ENCODE assay signal across 16 cellular contexts in the genomic region with DNA sequence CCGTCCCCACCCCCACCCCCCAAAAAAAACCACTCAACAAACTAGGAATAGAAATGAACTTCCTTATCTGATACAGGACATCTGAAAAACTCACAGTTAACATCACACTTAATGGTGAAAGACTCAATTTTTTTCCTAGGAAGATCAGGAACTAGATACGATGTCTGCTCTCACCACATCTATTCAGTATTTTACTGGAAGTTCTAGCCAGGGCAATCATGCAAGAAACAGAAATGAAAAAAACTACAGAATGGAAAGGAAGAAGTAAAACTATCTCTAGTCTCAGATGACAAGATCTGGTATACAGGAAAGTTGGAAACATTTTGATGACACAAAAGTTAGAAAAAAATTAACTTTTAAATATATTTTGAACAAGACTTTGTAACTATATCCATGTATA.
DNase-seq lines count a peak whose midpoint lies in the region; ATAC-seq, FAIRE-seq and TF ChIP-seq lines count a peak whose summit lies in the region.
"Had no signal": no experiment of that assay in that cellular context is flagged by ENCODE, and none has a peak within 500 bp of the region (broad histone marks: within the 10 kb centered on the region; RNA-seq: fewer than 3 reads in every experiment).

No MANE protein-coding gene starts in this region.

- H3K36me3 ChIP-seq in GM12878 (ENCODE audit: control insufficient read depth in 2 of 2, insufficient read depth in 2 of 2, low read length in 1 of 2): no peaks in the 10 kb centered on the region
- no peaks in the 10 kb centered on the region for H3K36me3 ChIP-seq in transverse colon
- H3K36me3 ChIP-seq: BLaER1 treated with 17β-estradiol and CSF1 and Interleukin-3, amounts not matched to agents 10 nM and 100 nM had no signal

- POLR2A ChIA-PET in GM12878 (lab: Charles Lee): no interaction called here

- BruUV-seq in GM12878 (replicated peaks; lab: Mats Ljungman, UMichigan): no TSS peak

- H3K27me3 Mint-ChIP-seq in nephron progenitor cell (ENCODE audit: low read depth, poor library complexity): peaks cover 5% of the 10 kb centered on the region
- H3K27me3 Mint-ChIP-seq: CD4-positive, alpha-beta T cell had no signal

- H3K4me3 Mint-ChIP-seq in nephron progenitor cell: no peak overlapping the region
- H3K4me3 Mint-ChIP-seq: CD4-positive, alpha-beta T cell had no signal

- TF ChIP-seq CTCF in GM12878 (IDR thresholded peaks at IDR 0.05 in 2 of 3, conservative IDR thresholded peaks at IDR 0.05 in 1 of 3; ENCODE audit: control insufficient read depth in 2 of 3, extremely low read depth in 1 of 3, insufficient read depth in 1 of 3, low read depth in 3 of 3, low read length in 3 of 3): no peak
- no peak for TF ChIP-seq CTCF in nephron progenitor cell (IDR thresholded peaks at IDR 0.05)
- no peak for TF ChIP-seq CTCF in transverse colon (IDR thresholded peaks at IDR 0.05)

- no peak overlapping the region for H3K27ac ChIP-seq in GM12878 (ENCODE audit: control insufficient read depth, insufficient read depth)
- H3K27ac ChIP-seq in transverse colon: peak overlapping the region in 3 of 4 donors; percentile 75 to 87 (median 78)
- H3K27ac ChIP-seq: GM23248 had no signal

- intact Hi-C loops in GM12878 (cut with micrococcal nuclease; ENCODE audit: unreplicated experiment) (no loop called here), transverse colon (cut with DNase I; ENCODE audit: low total_unique reads) (no loop called here)

- FAIRE-seq in GM19239 (lab: Jason Lieb, UNC) (peak; percentile 53), GM12878 (lab: Jason Lieb, UNC) (no peak)

- no peak overlapping the region for H3K4me2 ChIP-seq in GM12878 (ENCODE audit: control insufficient read depth, insufficient read depth)

- H3K79me2 ChIP-seq in GM12878 (ENCODE audit: control insufficient read depth, insufficient read depth, low read length): no peaks in the 10 kb centered on the region

- peaks cover under 1% of the 10 kb centered on the region for H3K4me1 Mint-ChIP-seq in nephron progenitor cell

- no peaks in the 10 kb centered on the region for H3K36me3 Mint-ChIP-seq in nephron progenitor cell (ENCODE audit: low read depth)

- WGBS in GM12878 (ENCODE audit: insufficient coverage, insufficient replicate concordance, low lambda C conversion rate, missing lambda C conversion rate): 28% methylated on average over 2 of the region's 2 CpGs
- 83% methylated on average over 2 of the region's 2 CpGs; no CpG with 5 or more reads in 1 of the 2 donors for WGBS in transverse colon (ENCODE audit: low coverage in 1 of 2), 2 donors

- TF ChIP-seq EP300 in GM12878 (IDR thresholded peaks at IDR 0.05; ENCODE audit: borderline replicate concordance in 1 of 2, control insufficient read depth in 1 of 2, low read depth in 2 of 2, low read length in 2 of 2): no peak
- no peak for TF ChIP-seq EP300 in transverse colon (IDR thresholded peaks at IDR 0.05; ENCODE audit: low read depth)

- RAD21 ChIA-PET in GM12878 (lab: Charles Lee; ENCODE audit: unreplicated experiment): interaction anchor here (0.6 to 1.2 kb wide), 3 partner anchors 9 to 431 kb away, joined by 3 to 4 read pairs (median 3); no protein-coding TSS in a partner anchor

- SMC1A ChIA-PET in GM12878 (lab: Charles Lee; ENCODE audit: uncharacterized antibody, unreplicated experiment): interaction anchor here (1.2 to 3.4 kb wide), 3 partner anchors 10 to 25 kb away, joined by 4 to 19 read pairs (median 7); no protein-coding TSS in a partner anchor

- H3K9me3 ChIP-seq in GM12878 (replicated peaks; ENCODE audit: control insufficient read depth, insufficient read depth, low read length) (no peaks in the 10 kb centered on the region), transverse colon (no peaks in the 10 kb centered on the region)
- H3K9me3 ChIP-seq: BLaER1 treated with 17β-estradiol and CSF1 and Interleukin-3, amounts not matched to agents 10 nM and 100 nM had no signal

- H4K20me1 ChIP-seq in GM12878 (ENCODE audit: control insufficient read depth, insufficient read depth): no peaks in the 10 kb centered on the region
- H4K20me1 ChIP-seq: BLaER1 treated with 17β-estradiol and CSF1 and Interleukin-3, amounts not matched to agents 10 nM and 100 nM had no signal

- TF ChIP-seq POLR2A in GM12878 (IDR thresholded peaks at IDR 0.05; ENCODE audit: low read depth, low read length): no peak
- no peak for TF ChIP-seq POLR2A in transverse colon (IDR thresholded peaks at IDR 0.05)

- H2AFZ ChIP-seq in GM12878 (ENCODE audit: control insufficient read depth, low read depth, low read length): no peak overlapping the region
- H2AFZ ChIP-seq: GM23248 had no signal

- CTCF ChIA-PET in GM12878 (lab: Yijun Ruan, JAX): interaction anchor here (1.5 kb wide), 1 partner anchor 9 kb away, joined by 3 read pairs; no protein-coding TSS in a partner anchor

- H3K27ac Mint-ChIP-seq in nephron progenitor cell: peak overlapping the region; percentile 55
- H3K27ac Mint-ChIP-seq: CD4-positive, alpha-beta T cell had no signal

- DNase-seq in GM19239 (ENCODE audit: insufficient read length, low spot score): no peak
- DNase-seq in GM12878 (ENCODE audit: low read depth, low spot score): no peak
- no peak for DNase-seq in nephron progenitor cell
- DNase-seq in transverse colon: no peak
- no peak for DNase-seq in cerebellar cortex (ENCODE audit: low spot score)
- no peak for DNase-seq in DMS114 treated with DMSO at 0.1 percent for 48 hours (lab: John Stamatoyannopoulos, UW; ENCODE audit: unreplicated experiment)
- DNase-seq in effector CD8-positive, alpha-beta T cell (lab: John Stamatoyannopoulos, UW): no peak
- DNase-seq: ACHN; CD4-positive, alpha-beta T cell; DMS153; DMS79 treated with DMSO at 0.1 percent for 48 hours; EL; GDM1; GM23248; H7 had no signal

- in situ Hi-C loops in GM12878 (cut with MboI): no loop called here
- in situ Hi-C loops in transverse colon (cut with MboI; ENCODE audit: low pct_ligation_motif_present in 1 of 4, low pct_unique_long_range_greater_than_20kb in 1 of 4, low sequenced_read_pairs in 3 of 4): no loop called here

- peak; percentile 42 for ATAC-seq in GM12878

- H3K9me3 Mint-ChIP-seq in nephron progenitor cell: no peaks in the 10 kb centered on the region
- H3K9me3 Mint-ChIP-seq: CD4-positive, alpha-beta T cell had no signal

- H3K4me3 ChIP-seq in GM12878 (no peak overlapping the region), transverse colon (no peak overlapping the region)
- H3K4me3 ChIP-seq: BLaER1 treated with 17β-estradiol and CSF1 and Interleukin-3, amounts not matched to agents 10 nM and 100 nM; GM23248 had no signal

- H3K4me1 ChIP-seq in GM12878 (ENCODE audit: control insufficient read depth, insufficient read depth, low read length) (no peaks in the 10 kb centered on the region; the same call in 1 of the 2 replicates), transverse colon (peaks cover 0 to 29% (median 11%) of the 10 kb centered on the region in 4 donors)

- TF ChIP-seq RAD21 in GM12878 (IDR thresholded peaks at IDR 0.05; ENCODE audit: insufficient read depth, low read depth, low read length): no peak

- H3K9ac ChIP-seq in GM12878 (ENCODE audit: control insufficient read depth, insufficient read depth, low read length): no peak overlapping the region
- H3K9ac ChIP-seq: GM23248 had no signal

- H3K27me3 ChIP-seq in GM12878 (replicated peaks in 1 of 2; ENCODE audit: control insufficient read depth in 2 of 2, insufficient read depth in 2 of 2, low read length in 1 of 2): no peaks in the 10 kb centered on the region
- H3K27me3 ChIP-seq in transverse colon: no peaks in the 10 kb centered on the region
- H3K27me3 ChIP-seq: BLaER1 treated with 17β-estradiol and CSF1 and Interleukin-3, amounts not matched to agents 10 nM and 100 nM had no signal

TF ChIP-seq in GM12878, 131 proteins besides CTCF, POLR2A, EP300 and RAD21:
- no peak for TF ChIP-seq TARDBP (IDR thresholded peaks at IDR 0.05; ENCODE audit: borderline replicate concordance)
